Comparison of ENCODE assay signal across 8 cellular contexts in the genomic region with DNA sequence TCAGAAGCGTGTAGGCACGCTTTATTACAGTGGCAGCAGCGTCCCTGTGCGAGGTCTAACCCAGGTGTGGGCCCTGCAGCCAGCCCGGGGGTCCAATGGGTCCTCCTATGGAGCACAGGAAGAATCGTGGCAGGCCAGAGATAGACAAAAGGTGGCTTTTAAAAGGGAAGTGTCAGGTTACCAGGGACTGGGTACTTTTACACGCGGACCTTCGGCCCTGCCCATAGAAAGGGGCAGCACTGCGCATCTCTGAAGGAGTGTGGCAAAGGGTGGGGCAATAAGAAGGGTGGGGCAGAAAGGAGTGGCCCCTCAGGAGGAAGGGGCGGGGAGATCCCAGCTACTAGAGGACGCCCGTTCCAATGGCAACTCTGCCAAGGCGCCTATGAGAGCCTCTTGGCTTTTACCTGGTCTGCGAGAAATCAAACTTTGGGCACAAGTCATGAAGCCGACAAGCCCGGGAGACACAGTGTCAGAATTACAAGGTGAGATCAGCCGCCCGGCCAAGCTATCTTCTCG.
DNase-seq lines count a peak whose midpoint lies in the region; ATAC-seq and FAIRE-seq lines count a peak whose summit lies in the region.

No MANE protein-coding gene starts in this region.

- peak; percentile 79 for DNase-seq in NCI-H2029 treated with DMSO at 0.1 percent for 48 hours (lab: John Stamatoyannopoulos, UW)
- peak; percentile 94 for DNase-seq in cerebellar cortex (ENCODE audit: low spot score)
- peak; percentile 62 to 74 for DNase-seq in stimulated activated CD4-positive, alpha-beta T cell treated with anti-CD3 and anti-CD28 coated beads, Interleukin-4, amount 100 ng/mL, for 4 hours

- H3K36me3 ChIP-seq in ACC112 (ENCODE audit: insufficient read depth, low read length) = no peaks in the 10 kb centered on the region

- FAIRE-seq in TTC549 (lab: Jason Lieb, UNC) = peak; percentile 43

- ATAC-seq in GM18520 (IDR thresholded peaks at IDR 0.05; ENCODE audit: unreplicated experiment) = peak; percentile 61
- ATAC-seq in HG03045 (IDR thresholded peaks at IDR 0.05; ENCODE audit: unreplicated experiment) = peak; percentile 81

- no peaks in the 10 kb centered on the region for H3K27me3 ChIP-seq in ACC112 (ENCODE audit: insufficient read depth, low read length)
- H3K27me3 ChIP-seq in layer of hippocampus (ENCODE audit: control insufficient read depth, insufficient read depth, low read length) = no peaks in the 10 kb centered on the region

- peak overlapping the region; percentile 97 for H2AFZ ChIP-seq in ACC112 (ENCODE audit: low read length, unreplicated experiment)

- H3K4me3 ChIP-seq in ACC112 (ENCODE audit: low read depth, low read length) = peak overlapping the region; percentile 83

- peaks cover 10% of the 10 kb centered on the region for H3K4me1 ChIP-seq in ACC112 (ENCODE audit: control insufficient read depth, insufficient read depth, low read length, unreplicated experiment)

- H3K27ac ChIP-seq in ACC112 (ENCODE audit: low read depth, low read length) (peak overlapping the region; percentile 53), layer of hippocampus (ENCODE audit: low read depth, low read length) (peak overlapping the region; percentile 91)

- peaks cover 46% of the 10 kb centered on the region for H3K79me2 ChIP-seq in ACC112 (ENCODE audit: control insufficient read depth, insufficient read depth, low read length, unreplicated experiment)

Comparison
In these comparisons a context has a peak if more than half of its experiments do, and no peak if none do; other contexts are left out.
1. Peak in every context shown above with its lines: DNase-seq, ATAC-seq, H3K4me3 ChIP-seq and H3K27ac ChIP-seq.